13 cellular contexts compared by ENCODE assay signal in the genomic region with DNA sequence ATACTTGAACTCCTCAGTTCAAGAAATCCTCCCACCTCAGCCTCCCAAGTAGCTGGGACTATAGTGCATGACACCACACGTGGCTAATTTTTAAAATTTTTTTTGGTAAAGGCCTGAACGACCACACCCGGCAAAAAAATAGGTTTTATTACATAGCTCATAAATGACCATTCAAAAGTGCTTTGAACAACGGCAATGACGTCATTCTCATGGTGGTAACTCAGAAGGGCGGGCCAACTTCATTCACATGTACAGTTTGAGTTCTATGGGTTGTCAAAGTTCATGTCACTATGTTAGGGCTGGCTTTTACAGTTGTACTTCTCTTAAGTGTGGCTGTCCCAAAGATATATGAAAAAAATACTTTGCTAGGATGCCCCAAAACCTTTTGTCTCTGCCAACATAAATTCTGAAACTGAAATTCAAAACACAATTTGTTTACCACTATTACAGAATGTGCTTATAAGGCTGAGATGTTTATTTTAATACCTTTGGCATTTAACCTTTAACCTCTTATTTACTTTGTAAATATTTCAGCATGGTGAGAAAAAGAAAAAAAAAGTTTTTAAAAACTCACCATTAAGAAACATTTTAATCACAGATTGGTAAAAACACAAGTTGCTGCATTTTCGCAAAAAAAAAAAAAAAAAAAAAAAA. TPM values are rescaled to one million over a fixed set of nuclear protein-coding genes. Genes with fewer than 3 reads are reported as not detected.
DNase-seq lines count a peak whose midpoint lies in the region; ATAC-seq, FAIRE-seq and TF ChIP-seq lines count a peak whose summit lies in the region.
"Had no signal": no experiment of that assay in that cellular context is flagged by ENCODE, and none has a peak within 500 bp of the region (broad histone marks: within the 10 kb centered on the region; RNA-seq: fewer than 3 reads in every experiment).

No MANE protein-coding gene starts in this region.

- no peak overlapping the region for H4K91ac ChIP-seq in trophoblast cell (ENCODE audit: low read depth, low read length)

- no CpG with 5 or more reads among the region's 7 CpGs for WGBS in trophoblast cell (ENCODE audit: extremely low coverage, insufficient coverage, insufficient read length)
- WGBS in stomach, 5 donors: 51 to 80% (median 60%) methylated on average over 7 of the region's 7 CpGs

- H4K8ac ChIP-seq in trophoblast cell (ENCODE audit: low read depth, low read length): no peak overlapping the region

- no peak for DNase-seq in GM12892 (ENCODE audit: insufficient read length)
- DNase-seq in RWPE1 (ENCODE audit: low spot score): no peak
- peak; percentile 24 for DNase-seq in fibroblast of gingiva (ENCODE audit: low read depth)
- peak; percentile 49 to 77 for DNase-seq in trophoblast cell
- no peak for DNase-seq in cerebellar cortex (ENCODE audit: low spot score)
- DNase-seq in stomach: no peak
- DNase-seq: activated CD8-positive, alpha-beta T cell treated with anti-CD3 and anti-CD28 coated beads, Interleukin-2, amount 10 ng/mL, durations not matched to agents 7 days and 5 days; NCI-H1417; ovary had no signal

- TF ChIP-seq CTCF in RWPE1 (conservative IDR thresholded peaks at IDR 0.05; ENCODE audit: low read depth) (no peak), stomach (IDR thresholded peaks at IDR 0.05) (no peak)

- no peak overlapping the region for H3K14ac ChIP-seq in trophoblast cell (ENCODE audit: low read length)

- TF ChIP-seq POLR2A in GM12892 (IDR thresholded peaks at IDR 0.05; ENCODE audit: low read depth, low read length) (no peak), stomach (IDR thresholded peaks at IDR 0.05) (no peak)

- H3K36me3 ChIP-seq in trophoblast cell (ENCODE audit: control insufficient read depth in 1 of 2, insufficient read depth in 2 of 2, low read length in 2 of 2): no peaks in the 10 kb centered on the region
- H3K36me3 ChIP-seq in stomach: no peaks in the 10 kb centered on the region
- H3K36me3 ChIP-seq: ovary had no signal

- H4K12ac ChIP-seq in trophoblast cell (ENCODE audit: low read depth, low read length): no peak overlapping the region

- CTCF ChIA-PET in RWPE1 (lab: Yijun Ruan, JAX): interaction anchor here (0.7 kb wide), 1 partner anchor 200 kb away, joined by 4 read pairs; no protein-coding TSS in a partner anchor

- peaks cover 3% of the 10 kb centered on the region for H3K79me2 ChIP-seq in trophoblast cell (ENCODE audit: control insufficient read depth, insufficient read depth, low read length, poor library complexity)

- H3K4me2 ChIP-seq in trophoblast cell (ENCODE audit: low read length): no peak overlapping the region
- H3K4me2 ChIP-seq: KMS-11 had no signal

- FAIRE-seq in GM12892 (lab: Jason Lieb, UNC): peak; percentile 51
- FAIRE-seq: GM12891 had no signal

- no peaks in the 10 kb centered on the region for H3K79me1 ChIP-seq in trophoblast cell (ENCODE audit: low read length)

- H3K18ac ChIP-seq in trophoblast cell (ENCODE audit: low read length): no peak overlapping the region

- H3K4ac ChIP-seq in trophoblast cell (ENCODE audit: low read depth, low read length): no peak overlapping the region

- intact Hi-C loops in stomach (cut with DNase I; ENCODE audit: low total_unique reads): no loop called here

- H2BK120ac ChIP-seq in trophoblast cell (ENCODE audit: insufficient read depth, low read length, poor library complexity): no peak overlapping the region

- TF ChIP-seq EP300 in stomach (IDR thresholded peaks at IDR 0.05): no peak

- ATAC-seq in HG03565 (IDR thresholded peaks at IDR 0.05; ENCODE audit: unreplicated experiment): no peak
- ATAC-seq: activated CD8-positive, alpha-beta T cell treated with anti-CD3 and anti-CD28 coated beads, Interleukin-2, amount 10 ng/mL, durations not matched to agents 7 days and 5 days; SK-N-SH treated with all-trans-retinoic acid at 6 μM for 48 hours had no signal

- H3K27ac ChIP-seq in RWPE1: peak overlapping the region; percentile 76
- no peak overlapping the region for H3K27ac ChIP-seq in trophoblast cell (ENCODE audit: low read depth, low read length)
- H3K27ac ChIP-seq in stomach: no peak overlapping the region
- H3K27ac ChIP-seq: KMS-11, ovary had no signal

- POLR2A ChIA-PET in RWPE1 (lab: Yijun Ruan, JAX; ENCODE audit: low non-redundant PET): no interaction called here

- H3K27me3 ChIP-seq in trophoblast cell (ENCODE audit: insufficient read depth, low read length) (no peaks in the 10 kb centered on the region), stomach (no peaks in the 10 kb centered on the region)
- H3K27me3 ChIP-seq: ovary had no signal

- no peak overlapping the region for H2AK5ac ChIP-seq in trophoblast cell (ENCODE audit: low read length)

- no peak overlapping the region for H3K23ac ChIP-seq in trophoblast cell (ENCODE audit: low read length)

- H3K4me3 ChIP-seq in trophoblast cell (ENCODE audit: low read depth, low read length) (no peak overlapping the region), stomach (no peak overlapping the region)
- H3K4me3 ChIP-seq: ovary had no signal

- no peaks in the 10 kb centered on the region for H3K9me3 ChIP-seq in trophoblast cell (ENCODE audit: insufficient read depth, low read depth, low read length)
- no peaks in the 10 kb centered on the region for H3K9me3 ChIP-seq in stomach
- H3K9me3 ChIP-seq: ovary had no signal

- H3K9ac ChIP-seq in trophoblast cell (ENCODE audit: low read length): no peak overlapping the region
- H3K9ac ChIP-seq: KMS-11 had no signal

- H3K4me1 ChIP-seq in trophoblast cell (ENCODE audit: control insufficient read depth in 1 of 2, insufficient read depth in 2 of 2, low read length in 2 of 2): peaks cover 4 to 7% of the 10 kb centered on the region in 2 experiments
- peaks cover 11 to 38% (median 27%) of the 10 kb centered on the region in 4 donors for H3K4me1 ChIP-seq in stomach

- H2AFZ ChIP-seq in trophoblast cell (ENCODE audit: insufficient read depth, low read length, poor library complexity): no peak overlapping the region

- H2BK5ac ChIP-seq in trophoblast cell (ENCODE audit: low read depth, low read length, poor library complexity): no peak overlapping the region

- H2BK12ac ChIP-seq in trophoblast cell (ENCODE audit: low read length): no peak overlapping the region

RNA-seq across cellular contexts. Expression of a gene that starts 6.2 kb away (rescaled TPM):
- polyA plus RNA-seq in GM12892 (2012; ENCODE audit: missing spikeins): 102 TPM
- 32.1 and 36.8 TPM in 2 replicates for polyA plus RNA-seq in trophoblast cell (2013)
- total RNA-seq in stomach: 100 to 1,000 TPM in 2 of 5 donors, 10 to 100 TPM in 3; 33.5 to 380 (median 70.6) TPM
- 10 to 100 TPM; 15.1 to 25.0 (median 15.7) TPM for polyA plus RNA-seq in stomach

Comparison
In these comparisons a context has a peak if more than half of its experiments do, and no peak if none do; other contexts are left out.
1. DNase-seq: peak in fibroblast of gingiva (single experiment) and trophoblast cell (2 of 2); none in GM12892 (single experiment), RWPE1 (single experiment), cerebellar cortex (single experiment) and stomach (single experiment).